Comparison of ENCODE assay signal across 1 cellular context in genomic region chr2:41836944-41837343, GRCh38.
TF ChIP-seq lines count a peak whose summit lies in the region.

No MANE protein-coding gene starts in this region.

TF ChIP-seq in HepG2, 621 proteins besides CTCF, POLR2A, EP300 and RAD21 (continued from another document and continues in another):
- TF ChIP-seq MYPOP (CRISPR knock-in tag; IDR thresholded peaks at IDR 0.05) (peak; percentile 27; the same call in 1 of the 2 replicates), NFKBIZ (CRISPR knock-in tag; IDR thresholded peaks at IDR 0.05) (peak; percentile 67; the same call in 1 of the 2 replicates), RCOR2 (CRISPR knock-in tag; IDR thresholded peaks at IDR 0.05) (no peak), ATF7 (IDR thresholded peaks at IDR 0.05) (no peak), ATF7 (CRISPR knock-in tag; IDR thresholded peaks at IDR 0.05) (no peak), HOXA5 (CRISPR knock-in tag; IDR thresholded peaks at IDR 0.05) (0 out of 2 replicates have a peak, but pooled peaks have one; percentile 43), HDAC6 (IDR thresholded peaks at IDR 0.05; ENCODE audit: low read depth, low read length) (no peak), MAF1 (CRISPR knock-in tag; IDR thresholded peaks at IDR 0.05; ENCODE audit: borderline replicate concordance) (no peak), MTERF4 (CRISPR knock-in tag; IDR thresholded peaks at IDR 0.05) (0 out of 2 replicates have a peak, but pooled peaks have one; percentile 63), ERF (CRISPR knock-in tag; IDR thresholded peaks at IDR 0.05) (peak; percentile 47; the same call in 1 of the 2 replicates), ZNF282 (IDR thresholded peaks at IDR 0.05; ENCODE audit: partially characterized antibody) (no peak), ZNF510 (CRISPR knock-in tag; IDR thresholded peaks at IDR 0.05; ENCODE audit: low read depth) (no peak), CREM (IDR thresholded peaks at IDR 0.05) (no peak), CREM (CRISPR knock-in tag; IDR thresholded peaks at IDR 0.05) (no peak), ZNF614 (CRISPR knock-in tag; IDR thresholded peaks at IDR 0.05; ENCODE audit: borderline replicate concordance) (no peak), ELK4 (CRISPR knock-in tag; IDR thresholded peaks at IDR 0.05; ENCODE audit: borderline replicate concordance) (no peak), ARID5B (CRISPR knock-in tag; IDR thresholded peaks at IDR 0.05) (peak; percentile 54), ZKSCAN1 (IDR thresholded peaks at IDR 0.05; ENCODE audit: low read length) (no peak), MEF2D (CRISPR knock-in tag; IDR thresholded peaks at IDR 0.05) (no peak), FOXO1 (CRISPR knock-in tag; IDR thresholded peaks at IDR 0.05) (no peak), REL (CRISPR knock-in tag; conservative IDR thresholded peaks at IDR 0.05) (no peak), ZNF556 (CRISPR knock-in tag; IDR thresholded peaks at IDR 0.05; ENCODE audit: borderline replicate concordance) (no peak), MATR3 (CRISPR knock-in tag; IDR thresholded peaks at IDR 0.05) (no peak), ASH2L (IDR thresholded peaks at IDR 0.05; ENCODE audit: insufficient read length, low read depth, low read length) (no peak), BCL3 (CRISPR knock-in tag; IDR thresholded peaks at IDR 0.05) (no peak), KAT8 (CRISPR knock-in tag; IDR thresholded peaks at IDR 0.05) (0 out of 2 replicates have a peak, but pooled peaks have one; percentile 45), HMG20A (CRISPR knock-in tag; IDR thresholded peaks at IDR 0.05; ENCODE audit: borderline replicate concordance) (peak; percentile 18; the same call in 1 of the 2 replicates), WIZ (CRISPR knock-in tag; IDR thresholded peaks at IDR 0.05) (peak; percentile 47; the same call in 1 of the 2 replicates), POLR2AphosphoS5 (IDR thresholded peaks at IDR 0.05; ENCODE audit: low read depth, low read length) (no peak), SMAD1 (CRISPR knock-in tag; IDR thresholded peaks at IDR 0.05; ENCODE audit: borderline replicate concordance, low read depth) (no peak), MXI1 (IDR thresholded peaks at IDR 0.05; ENCODE audit: borderline replicate concordance, low read depth, low read length) (no peak), UBTF (CRISPR knock-in tag; IDR thresholded peaks at IDR 0.05) (no peak), FOXC1 (CRISPR knock-in tag; IDR thresholded peaks at IDR 0.05; ENCODE audit: borderline replicate concordance) (no peak; the same call in 1 of the 2 replicates), ZBED4 (CRISPR knock-in tag; IDR thresholded peaks at IDR 0.05; ENCODE audit: borderline replicate concordance) (peak; percentile 39; the same call in 1 of the 2 replicates), ISL2 (CRISPR knock-in tag; IDR thresholded peaks at IDR 0.05) (no peak), SOX13 (IDR thresholded peaks at IDR 0.05) (no peak), SOX13 (CRISPR knock-in tag; conservative IDR thresholded peaks at IDR 0.05 in 1 of 2, IDR thresholded peaks at IDR 0.05 in 1 of 2) (peak in 1 of 2 experiments; percentile 41; a peak in 2 of 4 replicates), RERE (CRISPR knock-in tag; IDR thresholded peaks at IDR 0.05; ENCODE audit: low read depth) (no peak; the same call in 1 of the 2 replicates), ZKSCAN5 (CRISPR knock-in tag; IDR thresholded peaks at IDR 0.05) (no peak), ZFP36L2 (CRISPR knock-in tag; IDR thresholded peaks at IDR 0.05) (0 out of 2 replicates have a peak, but pooled peaks have one; percentile 79), PAWR (CRISPR knock-in tag; IDR thresholded peaks at IDR 0.05; ENCODE audit: borderline replicate concordance) (no peak), NR2C2 (CRISPR knock-in tag; IDR thresholded peaks at IDR 0.05; ENCODE audit: borderline replicate concordance) (no peak), ZBTB8A (CRISPR knock-in tag; IDR thresholded peaks at IDR 0.05; ENCODE audit: borderline replicate concordance, low read depth) (no peak), SRY (CRISPR knock-in tag; IDR thresholded peaks at IDR 0.05) (peak; percentile 71; the same call in 1 of the 2 replicates), ZFX (CRISPR knock-in tag; IDR thresholded peaks at IDR 0.05; ENCODE audit: low read depth) (no peak)
